ENCODE assay signal across 14 cellular contexts in the genomic region with DNA sequence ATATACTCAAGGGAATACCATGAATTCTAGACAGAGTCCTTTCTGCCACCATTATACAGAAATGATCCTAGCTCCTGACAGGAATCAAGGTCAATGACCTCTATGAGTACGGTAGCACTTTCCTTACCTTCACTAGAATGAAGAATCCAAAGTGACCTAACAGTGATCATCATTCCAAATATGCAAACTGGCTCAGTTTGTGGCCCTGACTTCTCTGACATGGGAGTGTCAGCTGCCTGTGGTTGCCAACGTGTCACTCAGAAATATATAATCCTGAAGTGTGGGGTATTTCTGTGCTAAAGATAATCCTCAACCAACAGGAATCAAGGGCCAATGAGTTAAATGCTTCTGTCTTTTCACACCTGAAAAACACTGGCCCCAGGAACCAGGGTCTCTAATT. TPM values are rescaled to one million over a fixed set of nuclear protein-coding genes. Genes with fewer than 3 reads are reported as not detected.
DNase-seq lines count a peak whose midpoint lies in the region; ATAC-seq, FAIRE-seq and TF ChIP-seq lines count a peak whose summit lies in the region.
"Had no signal": no experiment of that assay in that cellular context is flagged by ENCODE, and none has a peak within 500 bp of the region (broad histone marks: within the 10 kb centered on the region; RNA-seq: fewer than 3 reads in every experiment).

No MANE protein-coding gene starts in this region.

- no TSS peak for BruUV-seq in HepG2 (replicated peaks; lab: Mats Ljungman, UMichigan)

- H3K36me3 ChIP-seq in HepG2 (replicated peaks in 1 of 2; ENCODE audit: control insufficient read depth in 1 of 2, insufficient read depth in 2 of 2, low read length in 2 of 2): no peaks in the 10 kb centered on the region

- TF ChIP-seq EP300 in HepG2 (IDR thresholded peaks at IDR 0.05; ENCODE audit: low read depth in 2 of 2, low read length in 2 of 2) (no peak), HepG2 (CRISPR knock-in tag; IDR thresholded peaks at IDR 0.05; ENCODE audit: borderline replicate concordance) (no peak)

- H2AFZ ChIP-seq in HepG2 (ENCODE audit: low read length): no peak overlapping the region

- intact Hi-C loops in HepG2 (cut with micrococcal nuclease; ENCODE audit: unreplicated experiment): no loop called here

- H3K9ac ChIP-seq in HepG2 (ENCODE audit: insufficient read depth, low read depth, low read length): no peak overlapping the region
- H3K9ac ChIP-seq: BLaER1 treated with 17β-estradiol and CSF1 and Interleukin-3, amounts not matched to agents 10 nM and 100 nM had no signal

- WGBS in HepG2 (ENCODE audit: low lambda C conversion rate): 85% methylated on average over 2 of the region's 2 CpGs

- DNase-seq in M059J (ENCODE audit: low read depth): peak; percentile 14
- peak; percentile 4 for DNase-seq in astrocyte of the hippocampus (ENCODE audit: low read depth, low spot score)
- DNase-seq in retinal pigment epithelial cell (ENCODE audit: low read depth): peak; percentile 1
- no peak for DNase-seq in HepG2 (ENCODE audit: low spot score)
- DNase-seq in NCI-H2107 (lab: John Stamatoyannopoulos, UW): no peak
- DNase-seq: AML-193; CD4-positive, CD25-positive, alpha-beta regulatory T cell; DMS53; GF-D8; HCEC 1CT; HFFc6 had no signal

- no peaks in the 10 kb centered on the region for H3K9me3 ChIP-seq in HepG2 (ENCODE audit: low read length)
- H3K9me3 ChIP-seq: A549 had no signal

- no peaks in the 10 kb centered on the region for H3K4me1 ChIP-seq in HepG2 (ENCODE audit: insufficient read depth, low read length)
- H3K4me1 ChIP-seq: A549 had no signal

- TF ChIP-seq RAD21 in HepG2 (CRISPR knock-in tag; IDR thresholded peaks at IDR 0.05): no peak

- CTCF ChIA-PET in HepG2 (lab: Yijun Ruan, JAX; ENCODE audit: low intra/inter-chr PET ratio, low total read pairs): no interaction called here

- TF ChIP-seq CTCF in retinal pigment epithelial cell (conservative IDR thresholded peaks at IDR 0.05; ENCODE audit: low read depth, low read length) (no peak), HepG2 (CRISPR knock-in tag; IDR thresholded peaks at IDR 0.05) (no peak)

- ATAC-seq in HepG2 (no peak), GM21619 (IDR thresholded peaks at IDR 0.05; ENCODE audit: unreplicated experiment) (no peak)
- ATAC-seq: A549 had no signal

- no peak for TF ChIP-seq POLR2A in HepG2 (IDR thresholded peaks at IDR 0.05; ENCODE audit: insufficient read depth in 1 of 2, low read depth in 2 of 2, low read length in 2 of 2)

- no peaks in the 10 kb centered on the region for H3K79me2 ChIP-seq in HepG2 (ENCODE audit: insufficient read depth, low read length)

- H3K4me3 ChIP-seq in retinal pigment epithelial cell (ENCODE audit: low read length): no peak overlapping the region
- no peak overlapping the region for H3K4me3 ChIP-seq in HepG2 (replicated peaks in 1 of 3; ENCODE audit: insufficient read depth in 1 of 3, low read depth in 2 of 3, low read length in 3 of 3)
- H3K4me3 ChIP-seq: A549; BLaER1 treated with 17β-estradiol and CSF1 and Interleukin-3, amounts not matched to agents 10 nM and 100 nM had no signal

- no peak overlapping the region for H3K27ac ChIP-seq in HepG2 (ENCODE audit: extremely low read length, insufficient read depth, low read length)
- H3K27ac ChIP-seq: A549; BLaER1 treated with 17β-estradiol and CSF1 and Interleukin-3, amounts not matched to agents 10 nM and 100 nM had no signal

- in situ Hi-C loops in HepG2 (cut with HindIII; ENCODE audit: extremely low pct_ligation_motif_present, low pct_unique_long_range_greater_than_20kb): no loop called here

- H3K4me2 ChIP-seq in HepG2 (ENCODE audit: low read depth, low read length): no peak overlapping the region
- H3K4me2 ChIP-seq: A549 had no signal

- no peak for FAIRE-seq in HepG2 (lab: Jason Lieb, UNC)
- FAIRE-seq: A549 had no signal

- H3K27me3 ChIP-seq in HepG2 (ENCODE audit: control insufficient read depth in 1 of 2, insufficient read depth in 2 of 2, low read length in 2 of 2): no peaks in the 10 kb centered on the region; a peak in 1 of 5 replicates
- H3K27me3 ChIP-seq: BLaER1 treated with 17β-estradiol and CSF1 and Interleukin-3, amounts not matched to agents 10 nM and 100 nM had no signal

- H4K20me1 ChIP-seq in HepG2 (ENCODE audit: insufficient read depth, low read length): no peaks in the 10 kb centered on the region
- H4K20me1 ChIP-seq: BLaER1 treated with 17β-estradiol and CSF1 and Interleukin-3, amounts not matched to agents 10 nM and 100 nM had no signal

- POLR2A ChIA-PET in HepG2 (lab: Yijun Ruan, JAX): no interaction called here

TF ChIP-seq in HepG2, 621 proteins besides CTCF, POLR2A, EP300 and RAD21 (continues in another document):
- no peak for TF ChIP-seq POLR2AphosphoS2 (IDR thresholded peaks at IDR 0.05; ENCODE audit: low read depth, low read length)
- no peak for TF ChIP-seq SRSF4 (IDR thresholded peaks at IDR 0.05; ENCODE audit: low read depth, low read length, poor library complexity, severe bottlenecking)
- TF ChIP-seq PBX3 (CRISPR knock-in tag; IDR thresholded peaks at IDR 0.05; ENCODE audit: borderline replicate concordance): no peak
- no peak for TF ChIP-seq ZBTB33 (CRISPR knock-in tag; IDR thresholded peaks at IDR 0.05)

RNA-seq across cellular contexts. Expression of gene COPG2, which starts 45.7 kb away (rescaled TPM):
- 38.7 and 50.1 TPM in 2 replicates for total RNA-seq in M059J (2014; rRNA removed; shearing (Covaris generic))
- total RNA-seq in HepG2 (2016; rRNA removed; fragmentation: Illumina TruSeq; extraction: Trizol): 17.7 and 27.7 TPM in 2 replicates
- 1.5 and 2.1 TPM in 2 replicates for total RNA-seq in HepG2 (2016; cell fraction: cytosol; rRNA removed; fragmentation: Illumina TruSeq; extraction: Trizol; ENCODE audit: low read depth)
- 18.5 and 23.9 TPM in 2 replicates for total RNA-seq in HepG2 (2016; cell fraction: insoluble cytoplasmic fraction; rRNA removed; fragmentation: Illumina TruSeq; extraction: Trizol)
- 5.6 and 6.4 TPM in 2 replicates for total RNA-seq in HepG2 (2016; cell fraction: membrane; rRNA removed; fragmentation: Illumina TruSeq; extraction: Trizol)
- 16.1 and 17.2 TPM in 2 replicates for total RNA-seq in HepG2 (2016; cell fraction: nucleus; rRNA removed; fragmentation: Illumina TruSeq; extraction: Trizol)
- polyA plus RNA-seq in HepG2 (2011; rRNA removed): 12.6 and 14.1 TPM in 2 replicates
- 9.8 and 13.2 TPM in 2 replicates for polyA plus RNA-seq in HepG2 (2011; cell fraction: cytosol; rRNA removed)
- polyA plus RNA-seq in HepG2 (2011; cell fraction: nucleus; rRNA removed): 6.0 and 6.4 TPM in 2 replicates
- polyA plus RNA-seq in HepG2 (2012): 11.9 and 13.8 TPM in 2 replicates
- 1.4 and 1.5 TPM in 2 replicates for polyA plus RNA-seq in HepG2 (2016; cell fraction: cytosol; fragmentation: Illumina TruSeq; extraction: Trizol; ENCODE audit: low read depth)
- 21.0 and 22.5 TPM in 2 replicates for polyA plus RNA-seq in HepG2 (2016; cell fraction: insoluble cytoplasmic fraction; fragmentation: Illumina TruSeq; extraction: Trizol; ENCODE audit: low read depth)
- 3.3 and 3.7 TPM in 2 replicates for polyA plus RNA-seq in HepG2 (2016; cell fraction: membrane; fragmentation: Illumina TruSeq; extraction: Trizol; ENCODE audit: low read depth)
- polyA plus RNA-seq in HepG2 (2016; cell fraction: nucleus; fragmentation: Illumina TruSeq; extraction: Trizol; ENCODE audit: insufficient read depth, low read depth): 15.1 and 15.7 TPM in 2 replicates
- polyA minus RNA-seq in HepG2 (2011; rRNA and poly(A)+ RNA removed; ENCODE audit: low replicate concordance): 23.1 and 23.8 TPM in 2 replicates
- 15.2 and 17.4 TPM in 2 replicates for polyA minus RNA-seq in HepG2 (2011; cell fraction: cytosol; rRNA and poly(A)+ RNA removed)
- polyA minus RNA-seq in HepG2 (2011; cell fraction: nucleus; rRNA and poly(A)+ RNA removed): 15.8 and 18.9 TPM in 2 replicates

Comparison
In these comparisons a context has a peak if more than half of its experiments do, and no peak if none do; other contexts are left out.
1. DNase-seq: peak in M059J (single experiment), astrocyte of the hippocampus (single experiment) and retinal pigment epithelial cell (single experiment); none in HepG2 (single experiment) and NCI-H2107 (single experiment).